Comparison of ENCODE assay signal across 28 cellular contexts in genomic region chr6:89702349-89702748, GRCh38.
"Had no signal": no experiment of that assay in that cellular context is flagged by ENCODE, and none has a peak within 500 bp of the region (broad histone marks: within the 10 kb centered on the region; RNA-seq: fewer than 3 reads in every experiment).

No MANE protein-coding gene starts in this region.

- H3K9me3 ChIP-seq: left ventricle myocardium inferior, pancreas, prostate gland, sigmoid colon, stomach, testis, tibial artery, upper lobe of right lung had no signal

- H3K4me1 Mint-ChIP-seq: immature natural killer cell; memory B cell; naive thymus-derived CD8-positive, alpha-beta T cell; nephron; neural crest cell; stimulated activated naive B cell treated with anti-CD40 and anti-IgM and Interleukin-4, amounts not matched to agents 10 μg/mL and 1 μg/mL and 100 μg/mL, for 72 hours had no signal

- FAIRE-seq: islet of Langerhans, kidney, pancreas, small intestine, urothelium cell line had no signal

- H3K27me3 ChIP-seq: pancreas, sigmoid colon, stomach, testis, tibial artery, upper lobe of right lung had no signal

- H3K27ac ChIP-seq: left ventricle myocardium inferior, pancreas, prostate gland, sigmoid colon, stomach, testis, tibial artery, upper lobe of right lung had no signal

- H3K9me3 Mint-ChIP-seq: immature natural killer cell; memory B cell; naive thymus-derived CD8-positive, alpha-beta T cell; nephron; neural crest cell; stimulated activated naive B cell treated with anti-CD40 and anti-IgM and Interleukin-4, amounts not matched to agents 10 μg/mL and 1 μg/mL and 100 μg/mL, for 72 hours had no signal

- H3K4me1 ChIP-seq: left ventricle myocardium inferior, pancreas, prostate gland, sigmoid colon, stomach, testis, tibial artery, upper lobe of right lung had no signal

- H3K36me3 ChIP-seq: prostate gland had no signal

- DNase-seq: hippocampal formation; immature natural killer cell; kidney; left ventricle myocardium inferior; naive thymus-derived CD8-positive, alpha-beta T cell; nucleus accumbens; pancreas; posterior cingulate gyrus; retina; right cardiac atrium; sigmoid colon; small intestine; stimulated activated CD4-positive, alpha-beta T cell treated with anti-CD3 and anti-CD28 coated beads, Interleukin-2, amount 100 ng/mL, for 24 hours; stimulated activated CD4-positive, alpha-beta T cell treated with anti-CD3 and anti-CD28 coated beads, Interleukin-4, amount 100 ng/mL, for 1 hour; stimulated activated naive B cell treated with anti-CD40 and anti-IgM and Interleukin-4, amounts not matched to agents 10 μg/mL and 1 μg/mL and 100 μg/mL, for 72 hours; stimulated activated naive CD8-positive, alpha-beta T cell treated with anti-CD3 and anti-CD28 coated beads, Interleukin-15, Interleukin-2, amounts not matched to agents 100 U/mL and 50 U/mL, for 24 hours; stomach; testis; tibial artery; trophoblast cell; upper lobe of right lung had no signal

- H3K4me3 Mint-ChIP-seq: immature natural killer cell; memory B cell; naive thymus-derived CD8-positive, alpha-beta T cell; nephron; neural crest cell; stimulated activated naive B cell treated with anti-CD40 and anti-IgM and Interleukin-4, amounts not matched to agents 10 μg/mL and 1 μg/mL and 100 μg/mL, for 72 hours had no signal

- H3K4me3 ChIP-seq: left ventricle myocardium inferior, lung, pancreas, prostate gland, sigmoid colon, stomach, testis, tibial artery, upper lobe of right lung had no signal

- H3K27me3 Mint-ChIP-seq: memory B cell; naive thymus-derived CD8-positive, alpha-beta T cell; stimulated activated naive B cell treated with anti-CD40 and anti-IgM and Interleukin-4, amounts not matched to agents 10 μg/mL and 1 μg/mL and 100 μg/mL, for 72 hours had no signal

- H3K27ac Mint-ChIP-seq: immature natural killer cell; memory B cell; nephron; stimulated activated naive B cell treated with anti-CD40 and anti-IgM and Interleukin-4, amounts not matched to agents 10 μg/mL and 1 μg/mL and 100 μg/mL, for 72 hours had no signal

- ATAC-seq: naive thymus-derived CD8-positive, alpha-beta T cell; pancreas; right cardiac atrium; stimulated activated naive B cell treated with anti-CD40 and anti-IgM and Interleukin-4, amounts not matched to agents 10 μg/mL and 1 μg/mL and 100 μg/mL, for 72 hours; stimulated activated naive CD8-positive, alpha-beta T cell treated with anti-CD3 and anti-CD28 coated beads, Interleukin-15, Interleukin-2, amounts not matched to agents 100 U/mL and 50 U/mL, for 24 hours; upper lobe of right lung had no signal
